10 cellular contexts compared by ENCODE assay signal in the genomic region with DNA sequence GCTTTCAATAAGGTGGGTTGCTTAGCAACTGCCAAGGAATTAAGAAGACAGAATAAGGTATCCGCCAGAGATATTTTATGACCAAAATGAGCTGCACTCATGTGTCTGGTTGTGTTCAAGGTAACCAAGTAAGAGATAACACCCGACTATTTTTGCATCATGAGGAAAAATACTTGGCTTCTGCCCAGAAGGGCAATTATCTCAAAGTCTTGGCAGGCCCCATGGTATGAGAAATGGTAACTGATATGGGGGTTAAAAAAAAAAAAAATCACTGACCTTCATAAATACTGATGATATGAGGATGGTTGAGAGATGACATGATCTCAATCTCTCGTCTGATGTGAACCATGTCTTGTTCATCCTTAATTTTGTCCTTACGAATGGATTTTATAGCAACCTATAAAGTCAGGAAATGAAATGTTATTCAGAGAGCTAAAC. TPM values are rescaled to one million over a fixed set of nuclear protein-coding genes. Genes with fewer than 3 reads are reported as not detected.
DNase-seq lines count a peak whose midpoint lies in the region; ATAC-seq and TF ChIP-seq lines count a peak whose summit lies in the region.
"Had no signal": no experiment of that assay in that cellular context is flagged by ENCODE, and none has a peak within 500 bp of the region (broad histone marks: within the 10 kb centered on the region; RNA-seq: fewer than 3 reads in every experiment).

No MANE protein-coding gene starts in this region.

- ATAC-seq in body of pancreas (peak; percentile 20), GM21367 (IDR thresholded peaks at IDR 0.05; ENCODE audit: unreplicated experiment) (no peak)

- no peak overlapping the region for H3K4me3 ChIP-seq in body of pancreas

- WGBS in body of pancreas, 2 donors = 43 to 48% methylated on average over 4 of the region's 4 CpGs

- no peaks in the 10 kb centered on the region for H3K36me3 ChIP-seq in body of pancreas (replicated peaks in 1 of 2; ENCODE audit: insufficient read depth in 1 of 2, low read depth in 2 of 2)

- H3K9me3 ChIP-seq in body of pancreas = no peaks in the 10 kb centered on the region

- no peaks in the 10 kb centered on the region for H3K27me3 ChIP-seq in body of pancreas

- peaks cover 30% of the 10 kb centered on the region for H3K4me1 ChIP-seq in body of pancreas

- H3K27ac ChIP-seq in body of pancreas = peak overlapping the region in 1 of 4 donors; percentile 12

- TF ChIP-seq CTCF in body of pancreas (IDR thresholded peaks at IDR 0.05) = no peak

- DNase-seq in Daoy (ENCODE audit: low read depth) = peak; percentile 56
- DNase-seq in NCI-H2171 (lab: John Stamatoyannopoulos, UW) = peak; percentile 83
- no peak for DNase-seq in body of pancreas
- DNase-seq in left kidney (ENCODE audit: low read depth, low spot score) = peak; percentile 31
- DNase-seq in erythroblast (lab: John Stamatoyannopoulos, UW) = no peak
- no peak for DNase-seq in amniotic stem cell (lab: John Stamatoyannopoulos, UW)
- DNase-seq in NCI-H82 treated with DMSO at 0.1 percent for 48 hours (lab: John Stamatoyannopoulos, UW; ENCODE audit: unreplicated experiment) = no peak
- DNase-seq: activated CD4-positive, alpha-beta T cell treated with anti-CD3 and anti-CD28 coated beads, Interleukin-2, amount 50 U/mL, for 4 hours; activated gamma-delta T cell had no signal

- intact Hi-C loops in body of pancreas (cut with DNase I) = no loop called here

- TF ChIP-seq POLR2A in body of pancreas (IDR thresholded peaks at IDR 0.05) = no peak
- no peak for TF ChIP-seq POLR2A in erythroblast (IDR thresholded peaks at IDR 0.05; ENCODE audit: low read length)

RNA-seq across cellular contexts. Expression of gene NUAK1, which starts 32.6 kb away (rescaled TPM):
- total RNA-seq in Daoy (2014; rRNA removed; shearing (Covaris generic)) = 30.1 and 31.3 TPM in 2 replicates
- 1 to 10 TPM; 5.3 to 9.1 TPM for total RNA-seq in body of pancreas

Comparison
In these comparisons a context has a peak if more than half of its experiments do, and no peak if none do; other contexts are left out.
1. DNase-seq: peak in Daoy (single experiment), NCI-H2171 (single experiment) and left kidney (single experiment); none in body of pancreas (0 of 4), erythroblast (0 of 2), amniotic stem cell (single experiment) and NCI-H82 treated with DMSO at 0.1 percent for 48 hours (single experiment).